In the genomic region with DNA sequence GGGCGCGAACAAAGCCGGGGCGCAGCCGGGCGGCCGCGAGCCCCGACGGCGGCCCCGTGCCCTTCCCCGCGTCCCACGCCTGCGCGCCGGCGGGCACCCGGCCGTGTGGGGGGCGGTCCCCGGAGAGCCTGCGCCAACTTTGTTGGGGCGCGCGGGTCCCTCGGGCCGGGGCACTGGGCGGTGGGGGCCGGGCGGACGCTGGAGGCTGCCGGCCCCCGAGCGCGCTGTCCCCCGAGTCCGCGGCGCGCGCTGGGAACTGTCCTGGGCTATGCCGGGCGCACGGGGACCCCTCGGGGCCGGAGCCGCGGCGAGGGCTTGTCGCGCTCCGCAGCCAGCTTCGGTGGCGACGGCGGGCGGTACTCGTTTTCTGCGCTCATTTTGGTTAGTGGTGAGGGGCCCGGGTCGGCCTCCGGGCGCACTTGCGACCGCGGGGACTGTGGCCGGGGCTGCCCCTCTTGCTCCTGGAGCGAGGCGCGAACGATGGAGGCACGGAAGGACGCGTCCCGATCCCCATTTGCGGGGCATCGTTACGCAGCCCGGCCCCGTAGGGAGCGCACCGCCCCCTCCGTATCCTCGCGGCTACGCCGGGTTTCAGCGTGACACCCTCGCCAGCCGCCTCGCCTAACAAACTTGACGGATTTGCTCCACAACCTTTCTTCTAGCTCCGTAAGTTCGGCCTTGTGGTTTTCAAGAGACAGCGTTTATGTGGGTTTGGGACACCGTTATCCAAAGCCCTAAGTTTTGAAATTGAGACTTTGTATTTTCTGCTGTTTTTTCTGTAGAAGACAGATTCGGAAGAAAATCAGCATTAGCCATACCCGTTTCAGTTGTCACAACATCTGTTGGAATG, we compare ENCODE assay signal across 1 cellular context.
TF ChIP-seq lines count a peak whose summit lies in the region.

No MANE protein-coding gene starts in this region.

TF ChIP-seq in HEK293, 187 proteins besides CTCF, POLR2A, EP300 and RAD21 (continued from another document):
- TF ChIP-seq, protein P1, sequence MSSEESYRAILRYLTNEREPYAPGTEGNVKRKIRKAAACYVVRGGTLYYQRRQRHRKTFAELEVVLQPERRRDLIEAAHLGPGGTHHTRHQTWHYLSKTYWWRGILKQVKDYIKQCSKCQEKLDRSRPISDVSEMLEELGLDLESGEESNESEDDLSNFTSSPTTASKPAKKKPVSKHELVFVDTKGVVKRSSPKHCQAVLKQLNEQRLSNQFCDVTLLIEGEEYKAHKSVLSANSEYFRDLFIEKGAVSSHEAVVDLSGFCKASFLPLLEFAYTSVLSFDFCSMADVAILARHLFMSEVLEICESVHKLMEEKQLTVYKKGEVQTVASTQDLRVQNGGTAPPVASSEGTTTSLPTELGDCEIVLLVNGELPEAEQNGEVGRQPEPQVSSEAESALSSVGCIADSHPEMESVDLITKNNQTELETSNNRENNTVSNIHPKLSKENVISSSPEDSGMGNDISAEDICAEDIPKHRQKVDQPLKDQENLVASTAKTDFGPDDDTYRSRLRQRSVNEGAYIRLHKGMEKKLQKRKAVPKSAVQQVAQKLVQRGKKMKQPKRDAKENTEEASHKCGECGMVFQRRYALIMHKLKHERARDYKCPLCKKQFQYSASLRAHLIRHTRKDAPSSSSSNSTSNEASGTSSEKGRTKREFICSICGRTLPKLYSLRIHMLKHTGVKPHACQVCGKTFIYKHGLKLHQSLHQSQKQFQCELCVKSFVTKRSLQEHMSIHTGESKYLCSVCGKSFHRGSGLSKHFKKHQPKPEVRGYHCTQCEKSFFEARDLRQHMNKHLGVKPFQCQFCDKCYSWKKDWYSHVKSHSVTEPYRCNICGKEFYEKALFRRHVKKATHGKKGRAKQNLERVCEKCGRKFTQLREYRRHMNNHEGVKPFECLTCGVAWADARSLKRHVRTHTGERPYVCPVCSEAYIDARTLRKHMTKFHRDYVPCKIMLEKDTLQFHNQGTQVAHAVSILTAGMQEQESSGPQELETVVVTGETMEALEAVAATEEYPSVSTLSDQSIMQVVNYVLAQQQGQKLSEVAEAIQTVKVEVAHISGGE (tag by site-specific recombination; conservative IDR thresholded peaks at IDR 0.05; ENCODE audit: low read depth), result peak; percentile 72
- no peak for TF ChIP-seq GLI4 (tag by site-specific recombination; IDR thresholded peaks at IDR 0.05)
- TF ChIP-seq YY1 (tag by site-specific recombination; IDR thresholded peaks at IDR 0.05), result peak; percentile 54; the same call in 1 of the 2 replicates
- no peak for TF ChIP-seq ZNF169 (tag by site-specific recombination; IDR thresholded peaks at IDR 0.05)
- TF ChIP-seq, protein P2, sequence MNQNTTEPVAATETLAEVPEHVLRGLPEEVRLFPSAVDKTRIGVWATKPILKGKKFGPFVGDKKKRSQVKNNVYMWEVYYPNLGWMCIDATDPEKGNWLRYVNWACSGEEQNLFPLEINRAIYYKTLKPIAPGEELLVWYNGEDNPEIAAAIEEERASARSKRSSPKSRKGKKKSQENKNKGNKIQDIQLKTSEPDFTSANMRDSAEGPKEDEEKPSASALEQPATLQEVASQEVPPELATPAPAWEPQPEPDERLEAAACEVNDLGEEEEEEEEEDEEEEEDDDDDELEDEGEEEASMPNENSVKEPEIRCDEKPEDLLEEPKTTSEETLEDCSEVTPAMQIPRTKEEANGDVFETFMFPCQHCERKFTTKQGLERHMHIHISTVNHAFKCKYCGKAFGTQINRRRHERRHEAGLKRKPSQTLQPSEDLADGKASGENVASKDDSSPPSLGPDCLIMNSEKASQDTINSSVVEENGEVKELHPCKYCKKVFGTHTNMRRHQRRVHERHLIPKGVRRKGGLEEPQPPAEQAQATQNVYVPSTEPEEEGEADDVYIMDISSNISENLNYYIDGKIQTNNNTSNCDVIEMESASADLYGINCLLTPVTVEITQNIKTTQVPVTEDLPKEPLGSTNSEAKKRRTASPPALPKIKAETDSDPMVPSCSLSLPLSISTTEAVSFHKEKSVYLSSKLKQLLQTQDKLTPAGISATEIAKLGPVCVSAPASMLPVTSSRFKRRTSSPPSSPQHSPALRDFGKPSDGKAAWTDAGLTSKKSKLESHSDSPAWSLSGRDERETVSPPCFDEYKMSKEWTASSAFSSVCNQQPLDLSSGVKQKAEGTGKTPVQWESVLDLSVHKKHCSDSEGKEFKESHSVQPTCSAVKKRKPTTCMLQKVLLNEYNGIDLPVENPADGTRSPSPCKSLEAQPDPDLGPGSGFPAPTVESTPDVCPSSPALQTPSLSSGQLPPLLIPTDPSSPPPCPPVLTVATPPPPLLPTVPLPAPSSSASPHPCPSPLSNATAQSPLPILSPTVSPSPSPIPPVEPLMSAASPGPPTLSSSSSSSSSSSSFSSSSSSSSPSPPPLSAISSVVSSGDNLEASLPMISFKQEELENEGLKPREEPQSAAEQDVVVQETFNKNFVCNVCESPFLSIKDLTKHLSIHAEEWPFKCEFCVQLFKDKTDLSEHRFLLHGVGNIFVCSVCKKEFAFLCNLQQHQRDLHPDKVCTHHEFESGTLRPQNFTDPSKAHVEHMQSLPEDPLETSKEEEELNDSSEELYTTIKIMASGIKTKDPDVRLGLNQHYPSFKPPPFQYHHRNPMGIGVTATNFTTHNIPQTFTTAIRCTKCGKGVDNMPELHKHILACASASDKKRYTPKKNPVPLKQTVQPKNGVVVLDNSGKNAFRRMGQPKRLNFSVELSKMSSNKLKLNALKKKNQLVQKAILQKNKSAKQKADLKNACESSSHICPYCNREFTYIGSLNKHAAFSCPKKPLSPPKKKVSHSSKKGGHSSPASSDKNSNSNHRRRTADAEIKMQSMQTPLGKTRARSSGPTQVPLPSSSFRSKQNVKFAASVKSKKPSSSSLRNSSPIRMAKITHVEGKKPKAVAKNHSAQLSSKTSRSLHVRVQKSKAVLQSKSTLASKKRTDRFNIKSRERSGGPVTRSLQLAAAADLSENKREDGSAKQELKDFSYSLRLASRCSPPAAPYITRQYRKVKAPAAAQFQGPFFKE (tag by site-specific recombination; IDR thresholded peaks at IDR 0.05; ENCODE audit: borderline replicate concordance), result no peak
- TF ChIP-seq, protein P3, sequence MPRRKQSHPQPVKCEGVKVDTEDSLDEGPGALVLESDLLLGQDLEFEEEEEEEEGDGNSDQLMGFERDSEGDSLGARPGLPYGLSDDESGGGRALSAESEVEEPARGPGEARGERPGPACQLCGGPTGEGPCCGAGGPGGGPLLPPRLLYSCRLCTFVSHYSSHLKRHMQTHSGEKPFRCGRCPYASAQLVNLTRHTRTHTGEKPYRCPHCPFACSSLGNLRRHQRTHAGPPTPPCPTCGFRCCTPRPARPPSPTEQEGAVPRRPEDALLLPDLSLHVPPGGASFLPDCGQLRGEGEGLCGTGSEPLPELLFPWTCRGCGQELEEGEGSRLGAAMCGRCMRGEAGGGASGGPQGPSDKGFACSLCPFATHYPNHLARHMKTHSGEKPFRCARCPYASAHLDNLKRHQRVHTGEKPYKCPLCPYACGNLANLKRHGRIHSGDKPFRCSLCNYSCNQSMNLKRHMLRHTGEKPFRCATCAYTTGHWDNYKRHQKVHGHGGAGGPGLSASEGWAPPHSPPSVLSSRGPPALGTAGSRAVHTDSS (tag by site-specific recombination; IDR thresholded peaks at IDR 0.05), result no peak
- TF ChIP-seq ZBTB8A (tag by site-specific recombination; IDR thresholded peaks at IDR 0.05), result peak; percentile 87
- no peak for TF ChIP-seq ZNF596 (tag by site-specific recombination; IDR thresholded peaks at IDR 0.05)
- TF ChIP-seq GLIS1 (tag by site-specific recombination; IDR thresholded peaks at IDR 0.05), result 0 out of 2 replicates have a peak, but pooled peaks have one; percentile 28
- peak; percentile 80 for TF ChIP-seq ZXDB (tag by site-specific recombination; IDR thresholded peaks at IDR 0.05)
- TF ChIP-seq, protein P4, sequence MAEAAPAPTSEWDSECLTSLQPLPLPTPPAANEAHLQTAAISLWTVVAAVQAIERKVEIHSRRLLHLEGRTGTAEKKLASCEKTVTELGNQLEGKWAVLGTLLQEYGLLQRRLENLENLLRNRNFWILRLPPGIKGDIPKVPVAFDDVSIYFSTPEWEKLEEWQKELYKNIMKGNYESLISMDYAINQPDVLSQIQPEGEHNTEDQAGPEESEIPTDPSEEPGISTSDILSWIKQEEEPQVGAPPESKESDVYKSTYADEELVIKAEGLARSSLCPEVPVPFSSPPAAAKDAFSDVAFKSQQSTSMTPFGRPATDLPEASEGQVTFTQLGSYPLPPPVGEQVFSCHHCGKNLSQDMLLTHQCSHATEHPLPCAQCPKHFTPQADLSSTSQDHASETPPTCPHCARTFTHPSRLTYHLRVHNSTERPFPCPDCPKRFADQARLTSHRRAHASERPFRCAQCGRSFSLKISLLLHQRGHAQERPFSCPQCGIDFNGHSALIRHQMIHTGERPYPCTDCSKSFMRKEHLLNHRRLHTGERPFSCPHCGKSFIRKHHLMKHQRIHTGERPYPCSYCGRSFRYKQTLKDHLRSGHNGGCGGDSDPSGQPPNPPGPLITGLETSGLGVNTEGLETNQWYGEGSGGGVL (tag by site-specific recombination; IDR thresholded peaks at IDR 0.05), result no peak
- TF ChIP-seq, protein P5, sequence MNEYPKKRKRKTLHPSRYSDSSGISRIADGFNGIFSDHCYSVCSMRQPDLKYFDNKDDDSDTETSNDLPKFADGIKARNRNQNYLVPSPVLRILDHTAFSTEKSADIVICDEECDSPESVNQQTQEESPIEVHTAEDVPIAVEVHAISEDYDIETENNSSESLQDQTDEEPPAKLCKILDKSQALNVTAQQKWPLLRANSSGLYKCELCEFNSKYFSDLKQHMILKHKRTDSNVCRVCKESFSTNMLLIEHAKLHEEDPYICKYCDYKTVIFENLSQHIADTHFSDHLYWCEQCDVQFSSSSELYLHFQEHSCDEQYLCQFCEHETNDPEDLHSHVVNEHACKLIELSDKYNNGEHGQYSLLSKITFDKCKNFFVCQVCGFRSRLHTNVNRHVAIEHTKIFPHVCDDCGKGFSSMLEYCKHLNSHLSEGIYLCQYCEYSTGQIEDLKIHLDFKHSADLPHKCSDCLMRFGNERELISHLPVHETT (tag by site-specific recombination; IDR thresholded peaks at IDR 0.05), result no peak
- no peak for TF ChIP-seq ZNF624 (tag by site-specific recombination; IDR thresholded peaks at IDR 0.05)
- no peak for TF ChIP-seq ZNF521 (tag by site-specific recombination; IDR thresholded peaks at IDR 0.05)
- no peak for TF ChIP-seq BCL11A (tag by site-specific recombination; IDR thresholded peaks at IDR 0.05; ENCODE audit: low read depth)
TF ChIP-seq in HEK293: peak in this region for 30.
